In the genomic region with DNA sequence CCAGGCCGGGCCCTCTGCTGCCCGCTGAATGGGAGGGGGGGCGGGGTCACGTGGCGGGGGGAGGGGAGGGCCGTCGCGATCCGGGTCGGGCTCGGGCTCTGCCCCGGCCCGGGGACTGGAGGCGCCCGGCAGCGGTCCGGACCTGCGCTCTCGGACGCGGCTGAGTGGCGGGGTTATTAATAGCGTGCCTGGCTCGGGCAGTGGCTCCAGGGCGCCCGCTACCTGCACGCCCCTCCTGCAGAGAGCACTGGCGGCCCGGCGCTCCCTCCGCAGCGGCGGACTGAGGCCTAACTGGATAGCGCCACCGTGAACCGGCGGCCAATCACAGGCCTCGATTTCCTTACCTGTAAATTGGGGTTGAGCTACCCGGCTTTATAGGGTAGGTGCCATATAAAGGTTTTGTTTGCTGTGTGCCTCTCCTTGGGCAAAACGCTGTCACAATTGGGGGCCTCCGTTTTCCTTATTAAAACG, we compare ENCODE assay signal across 8 cellular contexts. TPM values are rescaled to one million over a fixed set of nuclear protein-coding genes. Genes with fewer than 3 reads are reported as not detected.
A peak's percentile ranks its signal among the peaks of the same experiment; 100 is the strongest.
DNase-seq lines count a peak whose midpoint lies in the region; ATAC-seq, FAIRE-seq and TF ChIP-seq lines count a peak whose summit lies in the region.

No MANE protein-coding gene starts in this region.

- H3K9ac ChIP-seq in HepG2 (ENCODE audit: insufficient read depth, low read depth, low read length): peak overlapping the region; percentile 11; the same call in 1 of the 2 replicates

- H3F3A ChIP-seq in DOHH2 (ENCODE audit: control insufficient read depth, insufficient read depth): peaks cover 8% of the 10 kb centered on the region; the same call in 1 of the 2 replicates

- TF ChIP-seq RAD21 in HepG2 (CRISPR knock-in tag; IDR thresholded peaks at IDR 0.05): no peak; the same call in 1 of the 2 replicates

- H3K27me3 ChIP-seq in DOHH2 (ENCODE audit: control insufficient read depth, low read length) (peaks cover 6% of the 10 kb centered on the region; the same call in 1 of the 2 replicates), HepG2 (ENCODE audit: control insufficient read depth in 1 of 2, insufficient read depth in 2 of 2, low read length in 2 of 2) (no peaks in the 10 kb centered on the region), tibial nerve (no peaks in the 10 kb centered on the region)

- H3K27ac ChIP-seq in DOHH2 (ENCODE audit: low read depth, low read length) (no peak overlapping the region), coronary artery (peak overlapping the region; percentile 97 to 98), HepG2 (ENCODE audit: extremely low read length, insufficient read depth, low read length) (no peak overlapping the region), tibial nerve (peak overlapping the region; percentile 70 to 96 (median 91))

- CTCF ChIA-PET in HepG2 (lab: Yijun Ruan, JAX; ENCODE audit: low intra/inter-chr PET ratio, low total read pairs): interaction anchor here (1.1 kb wide), 1 partner anchor 19 kb away, joined by 3 read pairs; no protein-coding TSS in a partner anchor

- H3K9me3 ChIP-seq in DOHH2 (ENCODE audit: control insufficient read depth, insufficient read depth, low read length) (no peaks in the 10 kb centered on the region), HepG2 (ENCODE audit: low read length) (no peaks in the 10 kb centered on the region), tibial nerve (no peaks in the 10 kb centered on the region)

- in situ Hi-C loops in HepG2 (cut with HindIII; ENCODE audit: extremely low pct_ligation_motif_present, low pct_unique_long_range_greater_than_20kb): no loop called here

- H2AFZ ChIP-seq in HepG2 (ENCODE audit: low read length): no peak overlapping the region

- H3K4me2 ChIP-seq in DOHH2 (ENCODE audit: low read length) (peak overlapping the region; percentile 73), HepG2 (ENCODE audit: low read depth, low read length) (peak overlapping the region; percentile 62)

- no peaks in the 10 kb centered on the region for H3K36me3 ChIP-seq in DOHH2 (ENCODE audit: control insufficient read depth, low read length)
- no peaks in the 10 kb centered on the region for H3K36me3 ChIP-seq in HepG2 (replicated peaks in 1 of 2; ENCODE audit: control insufficient read depth in 1 of 2, insufficient read depth in 2 of 2, low read length in 2 of 2)
- no peaks in the 10 kb centered on the region for H3K36me3 ChIP-seq in tibial nerve

- DNase-seq in NCI-H1930 (lab: John Stamatoyannopoulos, UW): peak; percentile 24 to 42
- no peak for DNase-seq in coronary artery (ENCODE audit: low spot score)
- peak; percentile 40 for DNase-seq in HepG2 (ENCODE audit: low spot score)
- no peak for DNase-seq in tibial nerve (ENCODE audit: low spot score in 2 of 2)

- intact Hi-C loops in HepG2 (cut with micrococcal nuclease; ENCODE audit: unreplicated experiment): no loop called here

- POLR2A ChIA-PET in HepG2 (lab: Yijun Ruan, JAX): interaction anchor here (1.3 to 4.5 kb wide), 7 partner anchors 11 to 86 kb away, joined by 4 to 48 read pairs (median 8); partner anchors contain the start of gene WASF2

- H3K4me3 ChIP-seq in DOHH2 (ENCODE audit: low read length) (peak overlapping the region; percentile 68), coronary artery (peak overlapping the region; percentile 74), HepG2 (replicated peaks in 1 of 3; ENCODE audit: insufficient read depth in 1 of 3, low read depth in 2 of 3, low read length in 3 of 3) (peak overlapping the region in 2 of 3 experiments; percentile 52 to 53; a peak in 5 of 6 replicates), tibial nerve (peak overlapping the region; percentile 10 to 62 (median 48))

- no peaks in the 10 kb centered on the region for H3K9me2 ChIP-seq in DOHH2 (replicated peaks; ENCODE audit: control insufficient read depth, low read length)

- 58% methylated on average over 8 of the region's 42 CpGs for WGBS in HepG2 (ENCODE audit: low lambda C conversion rate)
- WGBS in tibial nerve, 2 donors: 28 to 37% methylated on average over 3 to 5 of the region's 42 CpGs

- H3K79me2 ChIP-seq in DOHH2 (ENCODE audit: control insufficient read depth, low read length) (no peaks in the 10 kb centered on the region; the same call in 1 of the 2 replicates), HepG2 (ENCODE audit: insufficient read depth, low read length) (peaks cover 25% of the 10 kb centered on the region)

- H3K4me1 ChIP-seq in DOHH2 (ENCODE audit: control insufficient read depth, low read length) (peaks cover 51% of the 10 kb centered on the region), HepG2 (ENCODE audit: insufficient read depth, low read length) (peaks cover 71% of the 10 kb centered on the region), tibial nerve (peaks cover 7 to 93% (median 62%) of the 10 kb centered on the region in 4 donors)

- no peak for TF ChIP-seq POLR2A in HepG2 (IDR thresholded peaks at IDR 0.05; ENCODE audit: insufficient read depth in 1 of 2, low read depth in 2 of 2, low read length in 2 of 2)
- TF ChIP-seq POLR2A in tibial nerve (IDR thresholded peaks at IDR 0.05): no peak

- TF ChIP-seq CTCF in DOHH2 (IDR thresholded peaks at IDR 0.05; ENCODE audit: low read depth, low read length, poor library complexity, severe bottlenecking) (no peak), coronary artery (IDR thresholded peaks at IDR 0.05) (no peak), HepG2 (CRISPR knock-in tag; IDR thresholded peaks at IDR 0.05) (peak; percentile 62), tibial nerve (IDR thresholded peaks at IDR 0.05) (no peak)

- no peak for FAIRE-seq in HepG2 (lab: Jason Lieb, UNC)

- ATAC-seq in HepG2: peak; percentile 53
- no peak for ATAC-seq in GM18498 (IDR thresholded peaks at IDR 0.05; ENCODE audit: unreplicated experiment)
- ATAC-seq in HG03108 (IDR thresholded peaks at IDR 0.05; ENCODE audit: unreplicated experiment): no peak
- ATAC-seq in GM19351 (IDR thresholded peaks at IDR 0.05; ENCODE audit: unreplicated experiment): no peak

- peaks cover 17% of the 10 kb centered on the region; the same call in 1 of the 2 replicates for H4K20me1 ChIP-seq in DOHH2 (ENCODE audit: control insufficient read depth, insufficient read depth, low read depth, low read length)
- H4K20me1 ChIP-seq in HepG2 (ENCODE audit: insufficient read depth, low read length): peaks cover 11% of the 10 kb centered on the region; the same call in 1 of the 2 replicates

- no peak for TF ChIP-seq EP300 in HepG2 (IDR thresholded peaks at IDR 0.05; ENCODE audit: low read depth in 2 of 2, low read length in 2 of 2)
- TF ChIP-seq EP300 in HepG2 (CRISPR knock-in tag; IDR thresholded peaks at IDR 0.05; ENCODE audit: borderline replicate concordance): no peak
- no peak for TF ChIP-seq EP300 in tibial nerve (IDR thresholded peaks at IDR 0.05)

- no TSS peak for BruUV-seq in HepG2 (replicated peaks; lab: Mats Ljungman, UMichigan)

TF ChIP-seq in HepG2, 621 proteins besides CTCF, POLR2A, EP300 and RAD21 (continues in another document):
- no peak for TF ChIP-seq REL (CRISPR knock-in tag; conservative IDR thresholded peaks at IDR 0.05)

RNA-seq across cellular contexts. Expression of gene AHDC1, which starts 28.0 kb away (rescaled TPM):
- total RNA-seq in HepG2 (2016; rRNA removed; fragmentation: Illumina TruSeq; extraction: Trizol) (2.6 and 2.7 TPM in 2 replicates), tibial nerve (10 to 100 TPM; 26.4 to 39.9 (median 34.6) TPM)
- 1.9 and 2.6 TPM in 2 replicates for total RNA-seq in HepG2 (2016; cell fraction: cytosol; rRNA removed; fragmentation: Illumina TruSeq; extraction: Trizol; ENCODE audit: low read depth)
- 3.1 and 3.5 TPM in 2 replicates for total RNA-seq in HepG2 (2016; cell fraction: insoluble cytoplasmic fraction; rRNA removed; fragmentation: Illumina TruSeq; extraction: Trizol)
- total RNA-seq in HepG2 (2016; cell fraction: membrane; rRNA removed; fragmentation: Illumina TruSeq; extraction: Trizol): 1.6 and 2.4 TPM in 2 replicates
- total RNA-seq in HepG2 (2016; cell fraction: nucleus; rRNA removed; fragmentation: Illumina TruSeq; extraction: Trizol): 3.0 and 6.6 TPM in 2 replicates
- 1.0 and 1.2 TPM in 2 replicates for polyA plus RNA-seq in HepG2 (2011; rRNA removed)
- 0.52 and 0.72 TPM in 2 replicates for polyA plus RNA-seq in HepG2 (2011; cell fraction: cytosol; rRNA removed)
- 7.0 and 8.3 TPM in 2 replicates for polyA plus RNA-seq in HepG2 (2011; cell fraction: nucleus; rRNA removed)
- 4.7 and 7.3 TPM in 2 replicates for polyA plus RNA-seq in HepG2 (2012)
- 0.24 and 0.35 TPM in 2 replicates for polyA plus RNA-seq in HepG2 (2016; cell fraction: cytosol; fragmentation: Illumina TruSeq; extraction: Trizol; ENCODE audit: low read depth)
- 3.9 and 4.0 TPM in 2 replicates for polyA plus RNA-seq in HepG2 (2016; cell fraction: insoluble cytoplasmic fraction; fragmentation: Illumina TruSeq; extraction: Trizol; ENCODE audit: low read depth)
- 0.32 and 0.57 TPM in 2 replicates for polyA plus RNA-seq in HepG2 (2016; cell fraction: membrane; fragmentation: Illumina TruSeq; extraction: Trizol; ENCODE audit: low read depth)
- polyA plus RNA-seq in HepG2 (2016; cell fraction: nucleus; fragmentation: Illumina TruSeq; extraction: Trizol; ENCODE audit: insufficient read depth, low read depth): 12.2 and 16.8 TPM in 2 replicates
- 3.1 and 6.5 TPM in 2 replicates for polyA minus RNA-seq in HepG2 (2011; rRNA and poly(A)+ RNA removed; ENCODE audit: low replicate concordance)
- polyA minus RNA-seq in HepG2 (2011; cell fraction: cytosol; rRNA and poly(A)+ RNA removed): 3.1 and 3.7 TPM in 2 replicates
- 5.1 and 5.3 TPM in 2 replicates for polyA minus RNA-seq in HepG2 (2011; cell fraction: nucleus; rRNA and poly(A)+ RNA removed)

RNA-seq across cellular contexts. Expression of gene FGR, which starts 59.1 kb away (rescaled TPM):
- total RNA-seq in HepG2 (2016; rRNA removed; fragmentation: Illumina TruSeq; extraction: Trizol) (not detected in 2 replicates), tibial nerve (10 to 100 TPM; 18.4 to 63.9 (median 22.6) TPM)
- not detected in 2 replicates for total RNA-seq in HepG2 (2016; cell fraction: cytosol; rRNA removed; fragmentation: Illumina TruSeq; extraction: Trizol; ENCODE audit: low read depth)
- not detected in 2 replicates for total RNA-seq in HepG2 (2016; cell fraction: insoluble cytoplasmic fraction; rRNA removed; fragmentation: Illumina TruSeq; extraction: Trizol)
- total RNA-seq in HepG2 (2016; cell fraction: membrane; rRNA removed; fragmentation: Illumina TruSeq; extraction: Trizol): not detected in 2 replicates
- not detected in 2 replicates for total RNA-seq in HepG2 (2016; cell fraction: nucleus; rRNA removed; fragmentation: Illumina TruSeq; extraction: Trizol)
- 0.04 TPM in 1 of 2 replicates, not detected in the other for polyA plus RNA-seq in HepG2 (2011; rRNA removed)
- 0.01 and 0.04 TPM in 2 replicates for polyA plus RNA-seq in HepG2 (2011; cell fraction: cytosol; rRNA removed)
- polyA plus RNA-seq in HepG2 (2011; cell fraction: nucleus; rRNA removed): 0.14 and 0.33 TPM in 2 replicates
- not detected in 2 replicates for polyA plus RNA-seq in HepG2 (2012)
- not detected in 2 replicates for polyA plus RNA-seq in HepG2 (2016; cell fraction: cytosol; fragmentation: Illumina TruSeq; extraction: Trizol; ENCODE audit: low read depth)
- polyA plus RNA-seq in HepG2 (2016; cell fraction: insoluble cytoplasmic fraction; fragmentation: Illumina TruSeq; extraction: Trizol; ENCODE audit: low read depth): not detected in 2 replicates
- polyA plus RNA-seq in HepG2 (2016; cell fraction: membrane; fragmentation: Illumina TruSeq; extraction: Trizol; ENCODE audit: low read depth): not detected in 2 replicates
- not detected in 2 replicates for polyA plus RNA-seq in HepG2 (2016; cell fraction: nucleus; fragmentation: Illumina TruSeq; extraction: Trizol; ENCODE audit: insufficient read depth, low read depth)
- 0.33 TPM in 1 of 2 replicates, not detected in the other for polyA minus RNA-seq in HepG2 (2011; rRNA and poly(A)+ RNA removed; ENCODE audit: low replicate concordance)
- not detected in 2 replicates for polyA minus RNA-seq in HepG2 (2011; cell fraction: cytosol; rRNA and poly(A)+ RNA removed)
- not detected in 2 replicates for polyA minus RNA-seq in HepG2 (2011; cell fraction: nucleus; rRNA and poly(A)+ RNA removed)

Comparison
In these comparisons a context has a peak if more than half of its experiments do, and no peak if none do; other contexts are left out.
1. H3K27ac ChIP-seq: peak in coronary artery (2 of 2) and tibial nerve (4 of 4); none in DOHH2 (single experiment) and HepG2 (single experiment).
2. DNase-seq: peak in NCI-H1930 (2 of 2) and HepG2 (single experiment); none in coronary artery (single experiment) and tibial nerve (0 of 2).
3. RNA of gene FGR, which starts 59.1 kb away (total RNA-seq): 18.4 to 63.9 TPM in tibial nerve; not detected in HepG2; every median in the first group is over 10 times any median in the second.
4. Peak in every context shown above with its lines, with median percentiles within 50 percentile points of each other: H3K4me3 ChIP-seq.